ENCODE assay signal across 11 cellular contexts in the genomic region with DNA sequence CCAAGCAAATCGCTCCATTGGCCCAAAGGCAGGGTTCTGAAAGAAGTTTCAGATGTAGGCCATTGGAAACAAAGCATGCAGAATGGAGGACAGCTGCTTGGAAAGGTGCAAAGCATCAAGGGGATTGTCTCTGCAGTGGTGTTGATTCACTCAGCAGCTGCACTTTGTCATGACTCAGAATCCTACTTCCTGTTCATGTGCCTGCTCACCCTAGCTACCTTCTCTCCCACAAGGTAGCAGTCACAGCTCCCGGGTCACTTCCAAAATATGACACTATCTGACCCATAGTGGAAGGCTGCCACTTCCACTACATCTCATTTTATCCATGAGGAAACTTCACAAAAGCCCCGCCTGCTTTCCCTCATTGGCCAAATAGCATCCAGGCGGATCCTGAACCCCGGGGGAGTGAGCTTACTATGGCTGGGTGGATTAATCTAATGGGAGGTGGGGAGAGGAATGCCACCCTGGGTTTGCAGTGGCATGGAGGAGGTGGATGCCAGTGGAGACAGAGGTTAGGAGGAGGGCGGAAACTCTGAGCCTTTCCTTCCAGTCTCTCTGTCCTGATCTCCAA.
A peak's percentile ranks its signal among the peaks of the same experiment; 100 is the strongest.
DNase-seq lines count a peak whose midpoint lies in the region; ATAC-seq and TF ChIP-seq lines count a peak whose summit lies in the region.
"Had no signal": no experiment of that assay in that cellular context is flagged by ENCODE, and none has a peak within 500 bp of the region (broad histone marks: within the 10 kb centered on the region; RNA-seq: fewer than 3 reads in every experiment).

No MANE protein-coding gene starts in this region.

- no peak for TF ChIP-seq POLR2A in thyroid gland (IDR thresholded peaks at IDR 0.05)

- 80 to 82% methylated on average over 6 of the region's 6 CpGs for WGBS in thyroid gland, 2 donors

- H3K27me3 ChIP-seq in thyroid gland: no peaks in the 10 kb centered on the region

- DNase-seq in DMS153 (lab: John Stamatoyannopoulos, UW): peak; percentile 16
- no peak for DNase-seq in DMS153 treated with DMSO at 0.1 percent for 48 hours (lab: John Stamatoyannopoulos, UW; ENCODE audit: unreplicated experiment)
- DNase-seq in RPMI7951 (ENCODE audit: low read depth): peak; percentile 73
- peak; percentile 3 for DNase-seq in myocyte (ENCODE audit: low read depth)
- no peak for DNase-seq in thyroid gland
- no peak for DNase-seq in T-helper 9 cell
- DNase-seq in T-helper 17 cell: no peak
- DNase-seq: occipital lobe had no signal

- peaks cover 0 to under 1% of the 10 kb centered on the region in 2 donors for H3K4me1 ChIP-seq in thyroid gland

- H3K9me3 ChIP-seq in thyroid gland: no peaks in the 10 kb centered on the region
- no peaks in the 10 kb centered on the region for H3K9me3 ChIP-seq in T-helper 17 cell (ENCODE audit: control insufficient read depth, low read length, poor library complexity, severe bottlenecking)

- no peaks in the 10 kb centered on the region for H3K36me3 ChIP-seq in thyroid gland

- no peak overlapping the region for H3K4me3 Mint-ChIP-seq in T-helper 17 cell

- no peaks in the 10 kb centered on the region for H3K36me3 Mint-ChIP-seq in T-helper 17 cell (ENCODE audit: low read depth)

- H3K4me3 ChIP-seq in thyroid gland (replicated peaks in 1 of 3): no peak overlapping the region

- peak; percentile 85 for ATAC-seq in HG02852 (IDR thresholded peaks at IDR 0.05; ENCODE audit: unreplicated experiment)
- ATAC-seq in T-helper 17 cell: no peak
- ATAC-seq: Right ventricle myocardium inferior had no signal

- no peak for TF ChIP-seq CTCF in thyroid gland (IDR thresholded peaks at IDR 0.05)

- H3K27ac ChIP-seq in thyroid gland: no peak overlapping the region
- H3K27ac ChIP-seq: 22Rv1 had no signal

- peaks cover 60% of the 10 kb centered on the region for H3K27me3 Mint-ChIP-seq in T-helper 17 cell

- H3K27ac Mint-ChIP-seq in T-helper 17 cell: no peak overlapping the region

- peaks cover 10% of the 10 kb centered on the region for H3K4me1 Mint-ChIP-seq in T-helper 17 cell

- intact Hi-C loops in thyroid gland (cut with DNase I): no loop called here

Comparison
In these comparisons a context has a peak if more than half of its experiments do, and no peak if none do; other contexts are left out.
1. DNase-seq: peak in DMS153 (single experiment), RPMI7951 (single experiment) and myocyte (single experiment); none in DMS153 treated with DMSO at 0.1 percent for 48 hours (single experiment), thyroid gland (0 of 2), T-helper 9 cell (single experiment) and T-helper 17 cell (0 of 3).